Comparison of ENCODE assay signal across 7 cellular contexts in the genomic region with DNA sequence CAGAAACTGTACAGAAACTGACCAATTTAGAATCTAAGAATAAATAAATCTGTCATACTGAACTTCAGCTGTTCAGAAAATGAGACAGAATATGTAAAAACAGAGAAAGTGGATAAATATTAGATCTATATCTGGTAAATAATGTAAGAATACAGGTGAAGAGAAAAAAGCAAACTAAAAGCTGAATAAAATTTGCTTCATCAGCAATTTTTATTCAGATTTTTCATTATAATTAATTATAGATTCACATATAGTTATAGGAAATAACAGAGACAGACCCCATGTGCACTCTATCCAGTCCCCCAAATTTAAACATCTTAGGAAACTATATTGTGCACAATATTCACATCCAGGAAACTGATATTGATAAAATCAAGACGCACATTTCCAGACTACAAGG.
"Had no signal": no experiment of that assay in that cellular context is flagged by ENCODE, and none has a peak within 500 bp of the region (broad histone marks: within the 10 kb centered on the region; RNA-seq: fewer than 3 reads in every experiment).

No MANE protein-coding gene starts in this region.

- H3K36me3 ChIP-seq: HAP-1 had no signal

- H3K27ac ChIP-seq: HL-60 had no signal

- H3K4me3 ChIP-seq: GM23338, HAP-1 had no signal

- DNase-seq: H7, HFFc6, KG1 had no signal

- H2AFZ ChIP-seq: GM23338 had no signal

- ATAC-seq: GM23338, HCT116 had no signal

- H3K9me3 ChIP-seq: HAP-1 had no signal

- H3K4me2 ChIP-seq: GM23338 had no signal

- H3K4me1 ChIP-seq: HAP-1 had no signal
